Comparison of ENCODE assay signal across 8 cellular contexts in the genomic region with DNA sequence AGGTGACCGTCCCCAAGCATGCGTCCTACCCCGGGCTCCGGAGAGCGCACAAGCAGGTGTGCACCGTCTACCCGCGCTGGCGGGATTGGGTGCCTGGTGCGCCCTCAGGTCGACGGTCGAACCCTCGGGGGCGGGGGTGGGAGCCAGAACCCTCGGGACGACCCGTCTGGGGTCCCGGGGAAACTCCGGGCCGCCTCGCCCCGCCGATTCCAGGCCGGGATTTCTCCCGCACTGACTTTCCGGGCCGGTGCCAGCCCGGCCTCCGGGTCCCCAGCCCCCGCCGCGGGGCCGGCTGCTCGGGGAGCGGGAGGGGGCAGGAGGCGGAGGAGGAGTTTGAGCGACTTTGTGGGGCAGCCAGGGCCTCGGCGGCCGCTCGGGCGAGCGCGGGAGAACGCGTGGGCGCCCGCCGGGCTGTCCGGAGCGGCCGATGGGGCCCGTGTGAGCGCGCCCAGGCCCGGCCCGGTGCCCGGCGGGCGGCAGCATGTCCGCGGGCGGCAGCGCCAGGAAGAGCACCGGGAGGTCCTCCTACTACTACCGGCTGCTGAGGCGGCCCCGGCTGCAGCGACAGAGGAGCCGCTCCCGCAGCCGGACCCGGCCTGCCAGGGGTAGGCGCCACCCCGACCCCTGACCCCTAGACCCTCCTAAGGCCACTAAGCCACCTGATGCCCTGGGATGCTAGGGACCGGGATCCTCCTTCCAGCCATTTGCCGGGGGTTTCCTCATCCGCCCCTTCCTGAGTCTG. TPM values are rescaled to one million over a fixed set of nuclear protein-coding genes. Genes with fewer than 3 reads are reported as not detected.
DNase-seq lines count a peak whose midpoint lies in the region; ATAC-seq and TF ChIP-seq lines count a peak whose summit lies in the region.

TSS of gene DAB2IP (plus strand) at position 340 of the 742 bp plus-strand sequence. CDS start at position 482, 142 bp downstream.

- no peak for TF ChIP-seq CTCF in CD8-positive, alpha-beta T cell (IDR thresholded peaks at IDR 0.05)

- peaks cover 14% of the 10 kb centered on the region for H3K4me1 Mint-ChIP-seq in CD8-positive, alpha-beta T cell (ENCODE audit: low read depth)

- H3K36me3 Mint-ChIP-seq in CD8-positive, alpha-beta T cell: no peaks in the 10 kb centered on the region

- H3K4me3 Mint-ChIP-seq in CD8-positive, alpha-beta T cell: peak within 1 kb of the TSS; percentile 66

- H3K27ac ChIP-seq in CD8-positive, alpha-beta T cell (ENCODE audit: low read depth, low read length): no peak within 1 kb of the TSS
- peak within 1 kb of the TSS; percentile 91 for H3K27ac ChIP-seq in right cardiac atrium (ENCODE audit: low read length)

- intact Hi-C loops in CD8-positive, alpha-beta T cell (cut with DNase I, micrococcal nuclease): no loop called here
- intact Hi-C loops in right cardiac atrium (cut with DNase I) (no loop called here), posterior vena cava (cut with DNase I) (loop anchor here in 1 of 2 donors (2.0 kb wide), 1 partner anchor 161 kb away; no protein-coding TSS in a partner anchor)

- H3K9me3 Mint-ChIP-seq in CD8-positive, alpha-beta T cell: no peaks in the 10 kb centered on the region

- POLR2A ChIA-PET in CD8-positive, alpha-beta T cell (lab: Charles Lee): no interaction called here

- H3K4me3 ChIP-seq in CD8-positive, alpha-beta T cell (ENCODE audit: low read depth, low read length): no peak within 1 kb of the TSS
- peak within 1 kb of the TSS; percentile 88 for H3K4me3 ChIP-seq in right cardiac atrium (ENCODE audit: low read length)

- no peak for ATAC-seq in CD8-positive, alpha-beta T cell
- peak; percentile 76 to 84 for ATAC-seq in right cardiac atrium
- ATAC-seq in GM19463 (IDR thresholded peaks at IDR 0.05; ENCODE audit: unreplicated experiment): no peak
- ATAC-seq in GM18502 (IDR thresholded peaks at IDR 0.05; ENCODE audit: poor library complexity, unreplicated experiment): no peak

- H3K27me3 ChIP-seq in CD8-positive, alpha-beta T cell (ENCODE audit: insufficient read depth, low read length): peaks cover 10% of the 10 kb centered on the region
- no peaks in the 10 kb centered on the region for H3K27me3 ChIP-seq in right cardiac atrium (ENCODE audit: control insufficient read depth, insufficient read depth)

- peaks cover 41% of the 10 kb centered on the region for H3K27me3 Mint-ChIP-seq in CD8-positive, alpha-beta T cell (ENCODE audit: low read depth)

- no peaks in the 10 kb centered on the region for H3K36me3 ChIP-seq in CD8-positive, alpha-beta T cell (ENCODE audit: insufficient read depth, low read length)

- CTCF ChIA-PET in CD8-positive, alpha-beta T cell (lab: Charles Lee): no interaction called here

- no peaks in the 10 kb centered on the region for H3K9me3 ChIP-seq in CD8-positive, alpha-beta T cell (ENCODE audit: low read length)
- no peaks in the 10 kb centered on the region for H3K9me3 ChIP-seq in right cardiac atrium (ENCODE audit: control insufficient read depth, low read length)

- whole genome bisulfite sequencing in right cardiac atrium: 1% methylated on average over 79 of the region's 79 CpGs

- no peak within 1 kb of the TSS for H3K27ac Mint-ChIP-seq in CD8-positive, alpha-beta T cell

- H3K4me1 ChIP-seq in CD8-positive, alpha-beta T cell (ENCODE audit: insufficient read depth, low read length): peaks cover 15% of the 10 kb centered on the region
- peaks cover 18% of the 10 kb centered on the region for H3K4me1 ChIP-seq in right cardiac atrium (ENCODE audit: control insufficient read depth, insufficient read depth, low read length)

- no peak for DNase-seq in CD8-positive, alpha-beta T cell
- peak; percentile 29 for DNase-seq in NCI-H1092 (lab: John Stamatoyannopoulos, UW)
- peak in 45 of 58 donors; percentile 7 to 77 (median 52) for DNase-seq in anterior cingulate cortex (lab: John Stamatoyannopoulos, UW)
- DNase-seq in right cardiac atrium: peak; percentile 67 to 89 (median 88)
- peak; percentile 79 for DNase-seq in posterior vena cava (ENCODE audit: low spot score)
- no peak for DNase-seq in epidermal melanocyte (ENCODE audit: insufficient read length, low spot score)

RNA-seq across cellular contexts. Expression of gene DAB2IP, which starts in this region (rescaled TPM):
- 1 to 10 TPM in 1 of 2 experiments, under 1 TPM in 1; 0.58 to 1.2 TPM for total RNA-seq in CD8-positive, alpha-beta T cell
- total RNA-seq in right cardiac atrium (10 to 100 TPM; 41.7 to 55.0 (median 42.7) TPM), posterior vena cava (10 to 100 TPM; 68.1 to 83.8 TPM)
- 25.5 TPM for polyA plus RNA-seq in right cardiac atrium

Comparison
In these comparisons a context has a peak if more than half of its experiments do, and no peak if none do; other contexts are left out.
1. RNA of gene DAB2IP (total RNA-seq): 68.1 to 83.8 TPM in posterior vena cava and 41.7 to 55.0 TPM in right cardiac atrium; 0.58 to 1.2 TPM in CD8-positive, alpha-beta T cell; every median in the first group is over 10 times any median in the second.
2. ATAC-seq: peak in right cardiac atrium (2 of 2); none in CD8-positive, alpha-beta T cell (single experiment), GM19463 (single experiment) and GM18502 (single experiment).
3. DNase-seq: peak in NCI-H1092 (single experiment), anterior cingulate cortex (45 of 58), right cardiac atrium (3 of 3) and posterior vena cava (single experiment); none in CD8-positive, alpha-beta T cell (0 of 7) and epidermal melanocyte (single experiment).